In genomic region chr20:34300809-34301586, GRCh38 we compare ENCODE assay signal across 9 cellular contexts. TPM values are rescaled to one million over a fixed set of nuclear protein-coding genes. Genes with fewer than 3 reads are reported as not detected.
DNase-seq lines count a peak whose midpoint lies in the region; ATAC-seq, FAIRE-seq and TF ChIP-seq lines count a peak whose summit lies in the region.
"Had no signal": no experiment of that assay in that cellular context is flagged by ENCODE, and none has a peak within 500 bp of the region (broad histone marks: within the 10 kb centered on the region; RNA-seq: fewer than 3 reads in every experiment).

No MANE protein-coding gene starts in this region.

- peak overlapping the region; percentile 98 for H3K9ac ChIP-seq in SK-N-MC (ENCODE audit: insufficient read length)

- WGBS in hepatocyte (ENCODE audit: low lambda C conversion rate, missing lambda C conversion rate), result 60% methylated on average over 7 of the region's 7 CpGs

- H3K4me1 ChIP-seq in BE2C (peaks cover 6% of the 10 kb centered on the region; the same call in 1 of the 2 replicates), hepatocyte (ENCODE audit: insufficient read depth) (peaks cover 21% of the 10 kb centered on the region)

- H3K4me3 ChIP-seq in BE2C (ENCODE audit: low read depth, low read length) (peak overlapping the region; percentile 97), H7 (ENCODE audit: insufficient read depth, low read depth, low read length) (no peak overlapping the region), SK-N-MC (peak overlapping the region; percentile 100), hepatocyte (no peak overlapping the region)

- H4K20me1 ChIP-seq in hepatocyte (ENCODE audit: insufficient read depth, poor library complexity, severe bottlenecking), result peaks cover 7% of the 10 kb centered on the region

- no peak for FAIRE-seq in D721Med (lab: Jason Lieb, UNC)

- H2AFZ ChIP-seq in hepatocyte, result no peak overlapping the region

- H3K27ac ChIP-seq in SK-N-MC (peak overlapping the region; percentile 73), hepatocyte (peak overlapping the region; percentile 62)

- no peak for ATAC-seq in GM21526 (IDR thresholded peaks at IDR 0.05; ENCODE audit: low FRiP score, unreplicated experiment)

- H3K4me2 ChIP-seq in hepatocyte, result peak overlapping the region; percentile 92

- H3K27me3 ChIP-seq in BE2C, result no peaks in the 10 kb centered on the region
- no peaks in the 10 kb centered on the region for H3K27me3 ChIP-seq in H7 (ENCODE audit: control insufficient read depth, insufficient read depth, low read length)
- no peaks in the 10 kb centered on the region for H3K27me3 ChIP-seq in hepatocyte

- H3K79me2 ChIP-seq in hepatocyte, result peaks cover 65% of the 10 kb centered on the region

- DNase-seq in BE2C, result peak; percentile 22
- peak; percentile 73 for DNase-seq in H7
- no peak for DNase-seq in SK-N-MC (ENCODE audit: low read depth, low spot score)
- peak; percentile 40 for DNase-seq in hepatocyte (ENCODE audit: low spot score)
- DNase-seq in hypothalamus (lab: John Stamatoyannopoulos, UW), result no peak
- DNase-seq in D721Med (ENCODE audit: insufficient read length, low spot score), result no peak
- no peak for DNase-seq in NCI-H2171 (lab: John Stamatoyannopoulos, UW)
- DNase-seq: activated naive CD4-positive, alpha-beta T cell had no signal

- TF ChIP-seq CTCF in BE2C (IDR thresholded peaks at IDR 0.05; ENCODE audit: low read depth, low read length) (0 out of 2 replicates have a peak, but pooled peaks have one; percentile 2), hepatocyte (IDR thresholded peaks at IDR 0.05; ENCODE audit: poor library complexity) (no peak), D721Med (IDR thresholded peaks at IDR 0.05; ENCODE audit: insufficient read depth, missing control alignments) (no peak)

- H3K9me2 ChIP-seq in hepatocyte (replicated peaks; ENCODE audit: insufficient read depth), result no peaks in the 10 kb centered on the region

- H3K9me3 ChIP-seq in BE2C (no peaks in the 10 kb centered on the region), SK-N-MC (ENCODE audit: low read depth, low read length) (no peaks in the 10 kb centered on the region), hepatocyte (ENCODE audit: low read depth) (no peaks in the 10 kb centered on the region)

- H3K36me3 ChIP-seq in BE2C (peaks cover 33% of the 10 kb centered on the region), H7 (replicated peaks; ENCODE audit: control insufficient read depth, insufficient read depth, low read length) (no peaks in the 10 kb centered on the region; the same call in 1 of the 2 replicates), SK-N-MC (ENCODE audit: insufficient read depth, low read length) (peaks cover 21% of the 10 kb centered on the region), hepatocyte (replicated peaks; ENCODE audit: insufficient read depth, low read depth) (no peaks in the 10 kb centered on the region)

RNA-seq across cellular contexts. Expression of gene AHCY, which starts 2.2 kb away (rescaled TPM):
- polyA plus RNA-seq in BE2C (2012; ENCODE audit: insufficient read depth, insufficient read length, low read depth), result 181 TPM
- total RNA-seq in H7 (2014; rRNA removed; shearing (Covaris generic)), result 331 and 361 TPM in 2 replicates
- 124 and 142 TPM in 2 replicates for total RNA-seq in hepatocyte
- polyA plus RNA-seq in hepatocyte, result 74.3 and 81.1 TPM in 2 replicates

RNA-seq across cellular contexts. Expression of gene ASIP, which starts 59.8 kb away (rescaled TPM):
- not detected for polyA plus RNA-seq in BE2C (2012; ENCODE audit: insufficient read depth, insufficient read length, low read depth)
- total RNA-seq in H7 (2014; rRNA removed; shearing (Covaris generic)), result not detected in 2 replicates
- total RNA-seq in hepatocyte, result not detected in 2 replicates
- polyA plus RNA-seq in hepatocyte, result 2.3 and 3.3 TPM in 2 replicates

Comparison
In these comparisons a context has a peak if more than half of its experiments do, and no peak if none do; other contexts are left out.
1. DNase-seq: peak in BE2C (single experiment), H7 (single experiment) and hepatocyte (single experiment); none in SK-N-MC (single experiment), hypothalamus (0 of 51), D721Med (single experiment) and NCI-H2171 (single experiment).
2. H3K4me3 ChIP-seq: peak in BE2C (single experiment) and SK-N-MC (single experiment); none in H7 (single experiment) and hepatocyte (single experiment).